ENCODE assay signal across 9 cellular contexts in the genomic region with DNA sequence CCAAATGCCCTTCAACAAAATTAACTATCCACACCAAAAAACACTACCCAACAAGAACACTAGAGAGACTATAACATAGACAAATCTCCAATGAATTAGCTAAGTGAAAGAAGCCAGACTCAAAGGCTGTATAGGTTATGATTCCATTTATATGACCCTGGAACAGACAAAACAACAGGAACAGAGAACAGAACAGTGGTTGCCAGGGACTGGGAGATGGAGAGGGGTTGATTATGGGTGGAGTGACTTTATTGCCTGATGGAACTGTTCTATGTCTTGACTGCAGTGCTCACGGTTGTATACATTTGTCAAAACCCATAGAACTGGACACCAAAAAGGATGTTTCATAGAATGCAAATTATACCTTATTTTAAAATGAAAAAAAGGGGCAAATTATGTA. TPM values are rescaled to one million over a fixed set of nuclear protein-coding genes. Genes with fewer than 3 reads are reported as not detected.
"Had no signal": no experiment of that assay in that cellular context is flagged by ENCODE, and none has a peak within 500 bp of the region (broad histone marks: within the 10 kb centered on the region; RNA-seq: fewer than 3 reads in every experiment).

No MANE protein-coding gene starts in this region.

- H3K27ac Mint-ChIP-seq: GM23338, H9, HFFc6 had no signal

- H3K9me3 ChIP-seq: HAP-1 had no signal

- H3K4me3 ChIP-seq: GM23248, GM23338, HAP-1 had no signal

- H3K4me2 ChIP-seq: GM23338 had no signal

- DNase-seq: GM23248, GOT3, H7, H9, HCEC 1CT, HFFc6 had no signal

- H3K27ac ChIP-seq: GM23248 had no signal

- H3K4me3 Mint-ChIP-seq: GM23338, H9, HFFc6 had no signal

- H3K9me3 Mint-ChIP-seq: GM23338, H9, HFFc6 had no signal

- H3K9ac ChIP-seq: GM23248 had no signal

- H3K36me3 ChIP-seq: HAP-1 had no signal

- H2AFZ ChIP-seq: GM23248, GM23338 had no signal

- H3K4me1 ChIP-seq: HAP-1 had no signal

- H3K4me1 Mint-ChIP-seq: GM23338, H9 had no signal

- ATAC-seq: GM23338, HCT116 had no signal

RNA-seq across cellular contexts. Expression of a gene that starts 14.9 kb away (rescaled TPM):
- total RNA-seq: HFFc6 had no signal
